In the genomic region with DNA sequence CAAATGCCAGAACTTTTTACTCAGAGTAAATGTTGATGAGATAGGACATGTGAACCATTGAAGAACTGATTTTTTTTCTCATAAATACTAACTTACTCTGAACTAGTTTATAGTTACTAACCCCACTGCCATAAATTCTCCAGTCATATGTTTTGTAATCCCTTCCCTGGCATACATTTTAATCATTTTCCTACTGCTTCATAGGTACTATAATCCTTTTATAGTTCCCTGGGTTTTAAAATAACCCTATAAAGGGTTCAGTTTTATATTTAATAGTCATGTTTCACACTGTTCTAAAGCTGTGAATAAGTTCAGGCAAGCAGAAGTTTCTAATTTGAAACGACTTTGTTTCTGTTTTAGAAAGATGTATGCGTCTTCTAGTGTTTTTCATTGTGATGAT, we compare ENCODE assay signal across 10 cellular contexts.
"Had no signal": no experiment of that assay in that cellular context is flagged by ENCODE, and none has a peak within 500 bp of the region (broad histone marks: within the 10 kb centered on the region; RNA-seq: fewer than 3 reads in every experiment).

No MANE protein-coding gene starts in this region.

- H3K36me3 ChIP-seq: HAP-1 had no signal

- ATAC-seq: HCT116, K562 had no signal

- H3K27ac ChIP-seq: GM23248 had no signal

- DNase-seq: GM23248, GOT3, H7, HFFc6, IMR-90, KG1 had no signal

- FAIRE-seq: HTR-8/SVneo, K562 had no signal

- H3K4me3 Mint-ChIP-seq: HFFc6 had no signal

- H3K9ac ChIP-seq: GM23248 had no signal

- H3K9me3 Mint-ChIP-seq: HFFc6 had no signal

- H3K9me3 ChIP-seq: HAP-1 had no signal

- H3K27ac Mint-ChIP-seq: HFFc6 had no signal

- H2AFZ ChIP-seq: GM23248 had no signal

- H3K4me1 ChIP-seq: HAP-1 had no signal

- H3K4me3 ChIP-seq: GM23248, HAP-1, K562 had no signal
